9 cellular contexts compared by ENCODE assay signal in genomic region chr18:35467624-35468016, GRCh38. TPM values are rescaled to one million over a fixed set of nuclear protein-coding genes. Genes with fewer than 3 reads are reported as not detected.
DNase-seq lines count a peak whose midpoint lies in the region; ATAC-seq and TF ChIP-seq lines count a peak whose summit lies in the region.
"Had no signal": no experiment of that assay in that cellular context is flagged by ENCODE, and none has a peak within 500 bp of the region (broad histone marks: within the 10 kb centered on the region; RNA-seq: fewer than 3 reads in every experiment).

No MANE protein-coding gene starts in this region.

- H3K9me2 ChIP-seq in Karpas-422 (replicated peaks; ENCODE audit: insufficient read depth, low read length) = no peaks in the 10 kb centered on the region

- no peaks in the 10 kb centered on the region for H3K4me1 Mint-ChIP-seq in neural crest cell

- H2AFZ ChIP-seq in Karpas-422 (ENCODE audit: low read length) = no peak overlapping the region

- ATAC-seq in GM18870 (IDR thresholded peaks at IDR 0.05; ENCODE audit: unreplicated experiment) (peak; percentile 60), HG02610 (IDR thresholded peaks at IDR 0.05; ENCODE audit: unreplicated experiment) (peak; percentile 86)

- H3K36me3 ChIP-seq in Karpas-422 (ENCODE audit: insufficient read depth, low read length) = peaks cover 3% of the 10 kb centered on the region

- no peaks in the 10 kb centered on the region for H3K27me3 ChIP-seq in Karpas-422 (ENCODE audit: low read length)

- H4K20me1 ChIP-seq in Karpas-422 (ENCODE audit: insufficient read depth, low read depth, low read length) = no peaks in the 10 kb centered on the region

- no peak for TF ChIP-seq CTCF in neural crest cell (conservative IDR thresholded peaks at IDR 0.05)

- no peaks in the 10 kb centered on the region for H3K27me3 Mint-ChIP-seq in neural crest cell (ENCODE audit: low read depth)

- peak overlapping the region; percentile 90 for H3K9ac ChIP-seq in Karpas-422 (ENCODE audit: low read length)

- peak overlapping the region; percentile 99 for H3K27ac ChIP-seq in Karpas-422 (ENCODE audit: low read length)

- H3K27ac Mint-ChIP-seq in neural crest cell (ENCODE audit: unreplicated experiment) = peak overlapping the region; percentile 83

- no peaks in the 10 kb centered on the region for H3K9me3 ChIP-seq in Karpas-422 (ENCODE audit: low read length)

- DNase-seq in Karpas-422 = peak; percentile 98
- DNase-seq in neural crest cell (ENCODE audit: low read depth, low spot score) = no peak
- no peak for DNase-seq in stimulated activated naive CD4-positive, alpha-beta T cell treated with Interleukin-2 at 50 U/mL for 16 hours (lab: John Stamatoyannopoulos, UW)
- no peak for DNase-seq in cerebellar nuclear complex (lab: John Stamatoyannopoulos, UW)
- DNase-seq in SW 1271 (lab: John Stamatoyannopoulos, UW) = no peak
- DNase-seq in activated CD4-positive, alpha-beta T cell treated with anti-CD3 and anti-CD28 coated beads for 48 hours = no peak
- DNase-seq: cortex of kidney had no signal

- H3K4me2 ChIP-seq in Karpas-422 (ENCODE audit: low read depth, low read length, poor library complexity, severe bottlenecking) = peak overlapping the region; percentile 77

- no peak overlapping the region for H3K4me3 Mint-ChIP-seq in neural crest cell

- H3K4me1 ChIP-seq in Karpas-422 (ENCODE audit: low read length) = peaks cover 85% of the 10 kb centered on the region

- H3K36me3 Mint-ChIP-seq in neural crest cell (ENCODE audit: low read depth) = peaks cover 17% of the 10 kb centered on the region

- peak overlapping the region; percentile 62; the same call in 1 of the 2 replicates for H3K4me3 ChIP-seq in Karpas-422 (ENCODE audit: low read length)

- H3K79me2 ChIP-seq in Karpas-422 (ENCODE audit: low read length) = peaks cover 20% of the 10 kb centered on the region; the same call in 1 of the 2 replicates

- no peaks in the 10 kb centered on the region for H3K9me3 Mint-ChIP-seq in neural crest cell

RNA-seq across cellular contexts. Expression of gene INO80C, which starts 30.1 kb away (rescaled TPM):
- 83.4 and 108 TPM in 2 replicates for total RNA-seq in Karpas-422 (2014; rRNA removed; shearing (Covaris generic); ENCODE audit: low replicate concordance)
- 33.8 and 34.4 TPM in 2 replicates for total RNA-seq in neural crest cell
